ENCODE assay signal across 13 cellular contexts in genomic region chr2:98868548-98869271, GRCh38.
DNase-seq lines count a peak whose midpoint lies in the region; ATAC-seq, FAIRE-seq and TF ChIP-seq lines count a peak whose summit lies in the region.
"Had no signal": no experiment of that assay in that cellular context is flagged by ENCODE, and none has a peak within 500 bp of the region (broad histone marks: within the 10 kb centered on the region; RNA-seq: fewer than 3 reads in every experiment).

No MANE protein-coding gene starts in this region.

- H3K4me1 ChIP-seq in muscle layer of duodenum (ENCODE audit: control insufficient read depth in 1 of 2, insufficient read depth in 2 of 2, low read length in 2 of 2) = no peaks in the 10 kb centered on the region
- no peaks in the 10 kb centered on the region for H3K4me1 ChIP-seq in SJCRH30
- H3K4me1 ChIP-seq: right atrium auricular region had no signal

- no peak for FAIRE-seq in bronchial epithelial cell (lab: Jason Lieb, UNC)
- FAIRE-seq: GM18507 had no signal

- H3K27ac ChIP-seq in muscle layer of duodenum (ENCODE audit: low read length) (peak overlapping the region; percentile 69), SJCRH30 (no peak overlapping the region)
- H3K27ac ChIP-seq: right atrium auricular region had no signal

- ATAC-seq in HG03439 (IDR thresholded peaks at IDR 0.05; ENCODE audit: unreplicated experiment) = no peak
- no peak for ATAC-seq in HG03039 (IDR thresholded peaks at IDR 0.05; ENCODE audit: unreplicated experiment)
- ATAC-seq: stimulated activated naive CD8-positive, alpha-beta T cell treated with anti-CD3 and anti-CD28 coated beads, Interleukin-15, amount 100 ng/mL, for 72 hours had no signal

- H3K9me3 ChIP-seq in muscle layer of duodenum (ENCODE audit: control insufficient read depth in 1 of 2, low read length in 2 of 2) (no peaks in the 10 kb centered on the region), SJCRH30 (replicated peaks) (no peaks in the 10 kb centered on the region)
- H3K9me3 ChIP-seq: right atrium auricular region had no signal

- H3K36me3 ChIP-seq in bronchial epithelial cell (ENCODE audit: control insufficient read depth, insufficient read depth, low read length) (no peaks in the 10 kb centered on the region), muscle layer of duodenum (ENCODE audit: control insufficient read depth in 1 of 2, insufficient read depth in 2 of 2, low read length in 2 of 2) (no peaks in the 10 kb centered on the region), SJCRH30 (no peaks in the 10 kb centered on the region)
- H3K36me3 ChIP-seq: right atrium auricular region had no signal

- H3K27me3 ChIP-seq in bronchial epithelial cell (ENCODE audit: control insufficient read depth, insufficient read depth, low read length) = no peaks in the 10 kb centered on the region
- no peaks in the 10 kb centered on the region for H3K27me3 ChIP-seq in muscle layer of duodenum (ENCODE audit: low read depth, low read length)
- peaks cover 6% of the 10 kb centered on the region; the same call in 1 of the 2 replicates for H3K27me3 ChIP-seq in SJCRH30
- H3K27me3 ChIP-seq: right atrium auricular region had no signal

- peak; percentile 76 for DNase-seq in DMS53 treated with DMSO at 0.1 percent for 48 hours (lab: John Stamatoyannopoulos, UW; ENCODE audit: unreplicated experiment)
- peak; percentile 31 for DNase-seq in NCI-H146 treated with DMSO at 0.1 percent for 48 hours (lab: John Stamatoyannopoulos, UW; ENCODE audit: unreplicated experiment)
- DNase-seq in bronchial epithelial cell (ENCODE audit: low read depth) = peak; percentile 31
- DNase-seq in SJCRH30 = no peak
- no peak for DNase-seq in ecto neural progenitor cell (ENCODE audit: low spot score)
- DNase-seq: activated CD4-positive, alpha-beta memory T cell treated with anti-CD3 and anti-CD28 coated beads, Interleukin-2, amount 10 ng/mL, durations not matched to agents 7 days and 5 days; activated naive CD4-positive, alpha-beta T cell treated with Interleukin-2 at 50 U/mL for 16 hours; stimulated activated naive CD8-positive, alpha-beta T cell treated with anti-CD3 and anti-CD28 coated beads, Interleukin-15, amount 100 ng/mL, for 72 hours had no signal

- TF ChIP-seq CTCF in bronchial epithelial cell (IDR thresholded peaks at IDR 0.05; ENCODE audit: insufficient read depth, low read length, severe bottlenecking) = no peak

- H3K4me3 ChIP-seq in bronchial epithelial cell (ENCODE audit: low read depth, low read length) (peak overlapping the region; percentile 27), muscle layer of duodenum (ENCODE audit: low read depth in 1 of 2, low read length in 2 of 2) (peak overlapping the region in 1 of 2 donors; percentile 40), SJCRH30 (no peak overlapping the region)
- H3K4me3 ChIP-seq: right atrium auricular region had no signal

Comparison
In these comparisons a context has a peak if more than half of its experiments do, and no peak if none do; other contexts are left out.
1. DNase-seq: peak in DMS53 treated with DMSO at 0.1 percent for 48 hours (single experiment), NCI-H146 treated with DMSO at 0.1 percent for 48 hours (single experiment) and bronchial epithelial cell (single experiment); none in SJCRH30 (0 of 2) and ecto neural progenitor cell (single experiment).